Comparison of ENCODE assay signal across 18 cellular contexts in genomic region chrX:13253223-13253622, GRCh38.
"Had no signal": no experiment of that assay in that cellular context is flagged by ENCODE, and none has a peak within 500 bp of the region (broad histone marks: within the 10 kb centered on the region; RNA-seq: fewer than 3 reads in every experiment).

No MANE protein-coding gene starts in this region.

- DNase-seq: activated CD4-positive, alpha-beta memory T cell treated with anti-CD3 and anti-CD28 coated beads for 36 hours; activated gamma-delta T cell treated with Interleukin-2 at 50 U/mL for 16 hours; activated T-cell treated with anti-CD3 and anti-CD28 coated beads, Interleukin-2, amount 50 U/mL, for 4 hours; caudate nucleus; colonic mucosa; effector CD8-positive, alpha-beta T cell; left ventricle myocardium superior; right lobe of liver; spleen; stimulated activated CD4-positive, alpha-beta T cell treated with anti-CD3 and anti-CD28 coated beads, Interleukin-1b, Interleukin-23, amount 100 ng/mL, for 48 hours; stimulated activated naive CD8-positive, alpha-beta T cell treated with anti-CD3 and anti-CD28 coated beads, Interleukin-15, Interleukin-2, amounts not matched to agents 100 U/mL and 50 U/mL, for 24 hours; SW 1271; testis; upper lobe of right lung had no signal

- H3K36me3 ChIP-seq: colonic mucosa, gastroesophageal sphincter, right lobe of liver, spleen, upper lobe of right lung had no signal

- H3K27ac ChIP-seq: colonic mucosa, gastroesophageal sphincter, right lobe of liver, testis, upper lobe of right lung had no signal

- ATAC-seq: activated T-cell treated with anti-CD3 and anti-CD28 coated beads, Interleukin-2, amount 50 U/mL, for 4 hours; gastroesophageal sphincter; left ventricle myocardium superior; right lobe of liver; stimulated activated naive CD8-positive, alpha-beta T cell treated with anti-CD3 and anti-CD28 coated beads, Interleukin-15, Interleukin-2, amounts not matched to agents 100 U/mL and 50 U/mL, for 24 hours; upper lobe of right lung had no signal

- H3K4me1 ChIP-seq: colonic mucosa, right lobe of liver, testis, upper lobe of right lung had no signal

- H3K27me3 Mint-ChIP-seq: activated CD4-positive, alpha-beta memory T cell treated with anti-CD3 and anti-CD28 coated beads for 36 hours; progenitor cell of endocrine pancreas had no signal

- H3K4me3 Mint-ChIP-seq: activated CD4-positive, alpha-beta memory T cell treated with anti-CD3 and anti-CD28 coated beads for 36 hours; activated T-cell treated with anti-CD3 and anti-CD28 coated beads, Interleukin-2, amount 50 U/mL, for 4 hours; T-helper 2 cell treated with Interferon-gamma antibody and Interleukin-4, amounts not matched to agents 5 μg/mL and 100 μg/mL, for 36 hours had no signal

- H3K27ac Mint-ChIP-seq: activated CD4-positive, alpha-beta memory T cell treated with anti-CD3 and anti-CD28 coated beads for 36 hours; progenitor cell of endocrine pancreas; T-helper 2 cell treated with Interferon-gamma antibody and Interleukin-4, amounts not matched to agents 5 μg/mL and 100 μg/mL, for 36 hours had no signal

- H3K4me3 ChIP-seq: colonic mucosa, gastroesophageal sphincter, hepatocyte, right lobe of liver, spleen, testis, upper lobe of right lung had no signal

- H3K9me3 ChIP-seq: colonic mucosa, gastroesophageal sphincter, right lobe of liver, spleen, testis, upper lobe of right lung had no signal

- H3K36me3 Mint-ChIP-seq: activated CD4-positive, alpha-beta memory T cell treated with anti-CD3 and anti-CD28 coated beads for 36 hours had no signal

- H3K9me3 Mint-ChIP-seq: activated CD4-positive, alpha-beta memory T cell treated with anti-CD3 and anti-CD28 coated beads for 36 hours; activated T-cell treated with anti-CD3 and anti-CD28 coated beads, Interleukin-2, amount 50 U/mL, for 4 hours; T-helper 2 cell treated with Interferon-gamma antibody and Interleukin-4, amounts not matched to agents 5 μg/mL and 100 μg/mL, for 36 hours had no signal

- H3K27me3 ChIP-seq: colonic mucosa, gastroesophageal sphincter, hepatocyte, right lobe of liver, testis, upper lobe of right lung had no signal
